In genomic region chr11:5254646-5255409, GRCh38 we compare ENCODE assay signal across 14 cellular contexts. TPM values are rescaled to one million over a fixed set of nuclear protein-coding genes. Genes with fewer than 3 reads are reported as not detected.
"Had no signal": no experiment of that assay in that cellular context is flagged by ENCODE, and none has a peak within 500 bp of the region (broad histone marks: within the 10 kb centered on the region; RNA-seq: fewer than 3 reads in every experiment).

TSS of gene HBG2 (minus strand) at chr11:5254781. CDS start at chr11:5254728, 53 bp downstream.

RNA-seq across cellular contexts. Expression of gene HBG2, which starts in this region (rescaled TPM):
- total RNA-seq: dermis microvascular lymphatic vessel endothelial cell, endothelial cell of umbilical vein, gastroesophageal sphincter, left lung, mucosa of descending colon, myocyte, natural killer cell, neural crest cell, sigmoid colon, smooth muscle cell, testis, tibial nerve, vagina had no signal
- polyA plus RNA-seq: esophagus, sigmoid colon, smooth muscle cell had no signal
